8 cellular contexts compared by ENCODE assay signal in the genomic region with DNA sequence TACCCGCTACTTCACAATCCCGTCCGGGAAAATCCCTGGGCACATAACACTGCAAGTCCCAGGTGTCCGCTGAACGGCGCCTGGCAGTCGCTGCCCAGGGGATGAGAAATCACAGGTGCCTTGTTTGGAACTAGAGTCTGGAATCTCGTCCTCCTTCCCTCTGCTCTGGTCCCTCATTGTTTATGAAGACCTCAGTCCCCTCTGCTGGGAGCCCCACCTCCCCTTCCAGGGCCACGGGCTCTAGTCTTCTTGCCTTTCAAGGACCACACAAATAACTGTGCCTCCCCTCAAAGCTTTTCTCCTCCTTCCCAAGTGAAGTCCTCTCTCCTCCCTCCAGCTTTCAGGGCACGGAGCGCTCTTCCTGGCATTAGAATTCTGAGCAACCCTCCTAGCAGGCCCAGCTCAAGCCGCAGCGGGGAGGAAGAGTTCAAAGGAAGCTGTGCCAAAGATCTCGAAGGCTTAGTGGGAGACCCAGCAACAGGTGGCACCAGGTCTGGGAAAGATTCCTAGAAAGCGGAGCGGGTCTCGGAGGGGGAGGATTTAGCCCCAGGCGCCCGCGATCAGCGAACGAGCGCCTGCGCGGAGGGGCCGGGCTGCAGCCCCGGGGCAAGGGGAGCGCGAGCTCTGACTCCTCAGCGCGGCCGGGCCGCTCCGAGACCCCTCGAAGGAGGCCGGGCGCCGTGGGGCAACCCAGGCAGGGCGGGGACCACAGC. TPM values are rescaled to one million over a fixed set of nuclear protein-coding genes. Genes with fewer than 3 reads are reported as not detected.
DNase-seq lines count a peak whose midpoint lies in the region; ATAC-seq and TF ChIP-seq lines count a peak whose summit lies in the region.
"Not testable (repeated sequence)": the region's sequence is repeated elsewhere in the genome, so short reads cannot be mapped to it uniquely, and the experiment has no call there.

No MANE protein-coding gene starts in this region.

- WGBS in aorta, 2 donors: 1% methylated on average over 35 to 39 of the region's 39 CpGs

- H3K9ac ChIP-seq in iPS-20b (ENCODE audit: low read depth, low read length): peak overlapping the region; percentile 86

- H3K4me3 Mint-ChIP-seq in WTC11 (peak overlapping the region; percentile 89), progenitor cell of endocrine pancreas (ENCODE audit: low read depth) (peak overlapping the region; percentile 99)

- intact Hi-C loops in aorta (cut with DNase I): loop anchor here in 1 of 2 donors (1.0 to 2.0 kb wide), 2 partner anchors 31 to 264 kb away; a partner anchor contains a TSS

- H3K27ac ChIP-seq in iPS-20b (ENCODE audit: low read length) (peak overlapping the region; percentile 23), aorta (ENCODE audit: low read depth in 1 of 2, low read length in 2 of 2) (peak overlapping the region; percentile 19 to 57)

- peak; percentile 12 for ATAC-seq in GM18505 (IDR thresholded peaks at IDR 0.05; ENCODE audit: unreplicated experiment)
- ATAC-seq in HG02763 (IDR thresholded peaks at IDR 0.05; ENCODE audit: unreplicated experiment): peak; percentile 11
- ATAC-seq in WTC11: peak; percentile 5
- peak; percentile 30 for ATAC-seq in aorta (ENCODE audit: low FRiP score)

- not testable (repeated sequence) for TF ChIP-seq POLR2A in GM18505 (IDR thresholded peaks at IDR 0.05; ENCODE audit: borderline replicate concordance, extremely low read depth, insufficient read depth, insufficient read length); NB4 (IDR thresholded peaks at IDR 0.05; ENCODE audit: extremely low read depth, insufficient read length)

- POLR2A ChIA-PET in WTC11 (lab: Charles Lee): interaction anchor here (0.9 to 1.3 kb wide), 3 partner anchors 30 to 159 kb away, joined by 4 to 10 read pairs (median 4); a partner anchor contains a TSS

- H3K9me3 Mint-ChIP-seq in WTC11; progenitor cell of endocrine pancreas (ENCODE audit: low read depth): not testable (repeated sequence)

- not testable (repeated sequence) for H3K9me3 ChIP-seq in iPS-20b (ENCODE audit: insufficient read depth, low read depth, low read length); aorta (ENCODE audit: control insufficient read depth, low read length)

- DNase-seq in NB4 (ENCODE audit: low read depth) (peak; percentile 50), WTC11 (ENCODE audit: low spot score) (peak; percentile 55), progenitor cell of endocrine pancreas (ENCODE audit: low spot score, unreplicated experiment) (peak; percentile 29), aorta (peak in 1 of 2 donors; percentile 79)
- peak; percentile 7 for DNase-seq in central memory CD4-positive, alpha-beta T cell

- not testable (repeated sequence) for H3K36me3 Mint-ChIP-seq in WTC11; progenitor cell of endocrine pancreas (ENCODE audit: insufficient read depth)

- CTCF ChIA-PET in WTC11 (lab: Charles Lee): interaction anchor here (0.7 to 1.3 kb wide), 7 partner anchors 8 to 264 kb away, joined by 3 to 18 read pairs (median 4); no protein-coding TSS in a partner anchor

- H3K4me1 Mint-ChIP-seq in WTC11: peaks cover 34% of the 10 kb centered on the region
- peaks cover 30% of the 10 kb centered on the region for H3K4me1 Mint-ChIP-seq in progenitor cell of endocrine pancreas (ENCODE audit: low read depth)

- TF ChIP-seq CTCF in NB4 (IDR thresholded peaks at IDR 0.05; ENCODE audit: low read depth, low read length); WTC11 (IDR thresholded peaks at IDR 0.05); progenitor cell of endocrine pancreas (IDR thresholded peaks at IDR 0.05; ENCODE audit: unreplicated experiment): not testable (repeated sequence)

- not testable (repeated sequence) for H3K27me3 Mint-ChIP-seq in WTC11 (ENCODE audit: low read depth); progenitor cell of endocrine pancreas

- not testable (repeated sequence) for H3K4me1 ChIP-seq in iPS-20b (ENCODE audit: insufficient read depth, low read length); aorta (ENCODE audit: control insufficient read depth in 1 of 2, insufficient read depth in 2 of 2, low read length in 2 of 2)

- H3K27ac Mint-ChIP-seq in WTC11 (peak overlapping the region; percentile 84), progenitor cell of endocrine pancreas (peak overlapping the region; percentile 98)

- H3K36me3 ChIP-seq in iPS-20b (ENCODE audit: insufficient read depth, low read depth, low read length); aorta (ENCODE audit: control insufficient read depth in 1 of 2, insufficient read depth in 2 of 2, low read length in 1 of 2): not testable (repeated sequence)

- H3K4me3 ChIP-seq in NB4 (ENCODE audit: low read depth, low read length) (peak overlapping the region; percentile 81), iPS-20b (ENCODE audit: low read length) (peak overlapping the region; percentile 89), aorta (ENCODE audit: low read length in 2 of 2) (peak overlapping the region; percentile 51 to 78)

- not testable (repeated sequence) for H3K27me3 ChIP-seq in iPS-20b (ENCODE audit: insufficient read depth, low read length); aorta (ENCODE audit: control insufficient read depth in 1 of 2, insufficient read depth in 2 of 2, low read length in 1 of 2)

TF ChIP-seq in WTC11, 78 proteins besides CTCF, POLR2A, EP300 and RAD21:
- TF ChIP-seq MYBL2 (CRISPR knock-in tag; IDR thresholded peaks at IDR 0.05): 0 out of 2 replicates have a peak, but pooled peaks have one; percentile 11
- TF ChIP-seq ELF4 (CRISPR knock-in tag; IDR thresholded peaks at IDR 0.05; ENCODE audit: low read depth): 0 out of 2 replicates have a peak, but pooled peaks have one; percentile 48
TF ChIP-seq in WTC11: peak in this region for 2; not testable (repeated sequence) for 76.

RNA-seq across cellular contexts. Expression of a gene that starts 0.9 kb away (rescaled TPM):
- total RNA-seq in WTC11 (2021): 45.6 to 53.4 TPM (median 52.0 TPM) in 3 replicates
- 57.4 and 61.6 TPM in 2 replicates for total RNA-seq in progenitor cell of endocrine pancreas
- total RNA-seq in aorta: 10 to 100 TPM; 20.5 to 21.5 TPM
- 1 to 10 TPM; 4.2 to 5.6 TPM for polyA plus RNA-seq in aorta

RNA-seq across cellular contexts. Expression of a gene that starts 30.3 kb away (rescaled TPM):
- total RNA-seq in WTC11 (2021): 79.2 to 102 TPM (median 98.0 TPM) in 3 replicates
- total RNA-seq in progenitor cell of endocrine pancreas: 91.5 and 94.6 TPM in 2 replicates
- 10 to 100 TPM; 55.9 to 59.1 TPM for total RNA-seq in aorta
- 100 to 1,000 TPM in 1 of 2 donors, 10 to 100 TPM in 1; 52.8 to 111 TPM for polyA plus RNA-seq in aorta

RNA-seq across cellular contexts. Expression of a gene that starts 31.7 kb away (rescaled TPM):
- total RNA-seq in WTC11 (2021) (20.2 to 23.2 TPM (median 23.1 TPM) in 3 replicates), progenitor cell of endocrine pancreas (7.7 and 8.4 TPM in 2 replicates), aorta (1 to 10 TPM; 2.4 to 6.0 TPM)
- under 1 TPM; 0.49 to 0.88 TPM for polyA plus RNA-seq in aorta
